Comparison of ENCODE assay signal across 8 cellular contexts in genomic region chr7:138460649-138461607, GRCh38. TPM values are rescaled to one million over a fixed set of nuclear protein-coding genes. Genes with fewer than 3 reads are reported as not detected.
DNase-seq lines count a peak whose midpoint lies in the region; ATAC-seq, FAIRE-seq and TF ChIP-seq lines count a peak whose summit lies in the region.

No MANE protein-coding gene starts in this region.

- DNase-seq in NK-92 treated with Interleukin-12 subunit alpha and Interleukin-12 subunit beta, amount 100 ng/mL, for 24 hours (lab: John Stamatoyannopoulos, UW) = peak; percentile 73
- DNase-seq in NK-92 (lab: John Stamatoyannopoulos, UW; ENCODE audit: unreplicated experiment) (no peak), NCI-H2029 (lab: John Stamatoyannopoulos, UW) (peak; percentile 58), bronchial epithelial cell (ENCODE audit: low read depth) (no peak), kidney (peak; percentile 88)
- peak; percentile 23 to 36 (median 28) for DNase-seq in activated CD4-positive, CD25-positive, alpha-beta regulatory T cell (lab: John Stamatoyannopoulos, UW)
- peak; percentile 27 to 48 for DNase-seq in stimulated activated CD4-positive, alpha-beta T cell treated with anti-CD3 and anti-CD28 coated beads, Interleukin-15, amount 100 ng/mL, for 48 hours (ENCODE audit: low read depth in 2 of 2)

- intact Hi-C loops in kidney (cut with DNase I) = no loop called here

- no peaks in the 10 kb centered on the region for H3K36me3 ChIP-seq in bronchial epithelial cell (ENCODE audit: control insufficient read depth, insufficient read depth, low read length)
- H3K36me3 ChIP-seq in kidney (ENCODE audit: control insufficient read depth in 1 of 2, insufficient read depth in 2 of 2, low read length in 2 of 2) = no peaks in the 10 kb centered on the region

- H3K4me3 ChIP-seq in bronchial epithelial cell (ENCODE audit: low read depth, low read length) = peak overlapping the region; percentile 81
- H3K4me3 ChIP-seq in kidney (ENCODE audit: low read length in 2 of 2) = peak overlapping the region; percentile 83 to 94

- peak; percentile 39 for ATAC-seq in HG02852 (IDR thresholded peaks at IDR 0.05; ENCODE audit: unreplicated experiment)

- H3K9me3 ChIP-seq in kidney (ENCODE audit: control insufficient read depth in 1 of 2, low read length in 2 of 2) = no peaks in the 10 kb centered on the region

- FAIRE-seq in bronchial epithelial cell (lab: Jason Lieb, UNC) = no peak
- no peak for FAIRE-seq in kidney (lab: Jason Lieb, UNC)

- TF ChIP-seq CTCF in bronchial epithelial cell (IDR thresholded peaks at IDR 0.05; ENCODE audit: insufficient read depth, low read length, severe bottlenecking) (no peak), kidney (IDR thresholded peaks at IDR 0.05; ENCODE audit: borderline replicate concordance, extremely low read depth, insufficient read depth) (no peak)

- peak overlapping the region; percentile 60 to 86 for H3K9ac ChIP-seq in kidney (ENCODE audit: low read length in 2 of 2)

- peak overlapping the region; percentile 86 to 93 for H3K27ac ChIP-seq in kidney (ENCODE audit: low read depth in 2 of 2, low read length in 2 of 2)

- no peaks in the 10 kb centered on the region for H3K27me3 ChIP-seq in bronchial epithelial cell (ENCODE audit: control insufficient read depth, insufficient read depth, low read length)

- H3K4me1 ChIP-seq in kidney (ENCODE audit: control insufficient read depth in 1 of 2, insufficient read depth in 1 of 2, low read depth in 1 of 2, low read length in 2 of 2) = peaks cover 0 to 4% of the 10 kb centered on the region in 2 donors

RNA-seq across cellular contexts. Expression of gene TRIM24, which starts 0.9 kb away (rescaled TPM):
- total RNA-seq in bronchial epithelial cell = 2.1 and 2.9 TPM in 2 replicates
- total RNA-seq in kidney = 16.8 TPM
- 7.6 TPM for polyA plus RNA-seq in kidney (ENCODE audit: insufficient read depth, low read depth, low replicate concordance)

Comparison
In these comparisons a context has a peak if more than half of its experiments do, and no peak if none do; other contexts are left out.
1. DNase-seq: peak in NK-92 treated with Interleukin-12 subunit alpha and Interleukin-12 subunit beta, amount 100 ng/mL, for 24 hours (single experiment), NCI-H2029 (single experiment), activated CD4-positive, CD25-positive, alpha-beta regulatory T cell (4 of 4), kidney (single experiment) and stimulated activated CD4-positive, alpha-beta T cell treated with anti-CD3 and anti-CD28 coated beads, Interleukin-15, amount 100 ng/mL, for 48 hours (2 of 2); none in NK-92 (single experiment) and bronchial epithelial cell (single experiment).